ENCODE assay signal across 10 cellular contexts in genomic region chr10:115948415-115948814, GRCh38.
DNase-seq lines count a peak whose midpoint lies in the region; ATAC-seq, FAIRE-seq and TF ChIP-seq lines count a peak whose summit lies in the region.
"Had no signal": no experiment of that assay in that cellular context is flagged by ENCODE, and none has a peak within 500 bp of the region (broad histone marks: within the 10 kb centered on the region; RNA-seq: fewer than 3 reads in every experiment).

No MANE protein-coding gene starts in this region.

- H3K9me3 Mint-ChIP-seq in chondrocyte (ENCODE audit: low read depth), result no peaks in the 10 kb centered on the region
- no peaks in the 10 kb centered on the region for H3K9me3 Mint-ChIP-seq in effector memory CD8-positive, alpha-beta T cell
- H3K9me3 Mint-ChIP-seq in Caco-2 (ENCODE audit: unreplicated experiment), result peaks cover 18% of the 10 kb centered on the region

- intact Hi-C loops in Caco-2 (cut with micrococcal nuclease; ENCODE audit: unreplicated experiment), result no loop called here

- H3K4me1 Mint-ChIP-seq in chondrocyte (ENCODE audit: low read depth) (peaks cover 71% of the 10 kb centered on the region), Caco-2 (ENCODE audit: low read depth, unreplicated experiment) (peaks cover 14% of the 10 kb centered on the region)
- H3K4me1 Mint-ChIP-seq in effector memory CD8-positive, alpha-beta T cell (ENCODE audit: low read depth in 2 of 2), result no peaks in the 10 kb centered on the region

- no peak overlapping the region for H3K4me3 ChIP-seq in Caco-2 (ENCODE audit: low read depth, low read length)
- H3K4me3 ChIP-seq: gastrocnemius medialis, pancreas had no signal

- no peaks in the 10 kb centered on the region for H3K9me3 ChIP-seq in Caco-2
- H3K9me3 ChIP-seq: gastrocnemius medialis, pancreas had no signal

- no TSS peak for BruUV-seq in Caco-2 (replicated peaks; lab: Mats Ljungman, UMichigan)

- DNase-seq in AG09319 (ENCODE audit: extremely low read depth, low read depth) (peak; percentile 16), chondrocyte (ENCODE audit: low spot score) (no peak), medulla oblongata (ENCODE audit: extremely low spot score) (peak; percentile 38), GM19239 (ENCODE audit: insufficient read length, low spot score) (no peak), Caco-2 (no peak)
- no peak for DNase-seq in effector memory CD8-positive, alpha-beta T cell
- DNase-seq: gastrocnemius medialis, pancreas had no signal

- TF ChIP-seq CTCF in AG09319 (IDR thresholded peaks at IDR 0.05; ENCODE audit: low read depth, low read length) (peak; percentile 42), LNCAP (IDR thresholded peaks at IDR 0.05) (peak; percentile 66), chondrocyte (IDR thresholded peaks at IDR 0.05) (peak; percentile 74), Caco-2 (IDR thresholded peaks at IDR 0.05; ENCODE audit: insufficient read depth in 1 of 2, low read depth in 1 of 2, low read length in 1 of 2, severe bottlenecking in 1 of 2, unreplicated experiment in 1 of 2) (no peak)

- CTCF ChIA-PET in Caco-2 (lab: Charles Lee), result interaction anchor here (0.6 kb wide), 1 partner anchor 106 kb away, joined by 3 read pairs; no protein-coding TSS in a partner anchor

- POLR2A ChIA-PET in Caco-2 (lab: Charles Lee), result interaction anchor here (0.6 kb wide), 1 partner anchor 1591 kb away, joined by 3 read pairs; no protein-coding TSS in a partner anchor

- no peak overlapping the region for H3K4me3 Mint-ChIP-seq in chondrocyte (ENCODE audit: unreplicated experiment)
- no peak overlapping the region for H3K4me3 Mint-ChIP-seq in effector memory CD8-positive, alpha-beta T cell
- no peak overlapping the region for H3K4me3 Mint-ChIP-seq in Caco-2 (ENCODE audit: unreplicated experiment)

- no peak overlapping the region for H3K27ac Mint-ChIP-seq in chondrocyte (ENCODE audit: unreplicated experiment)
- no peak overlapping the region for H3K27ac Mint-ChIP-seq in effector memory CD8-positive, alpha-beta T cell
- no peak overlapping the region for H3K27ac Mint-ChIP-seq in Caco-2 (ENCODE audit: unreplicated experiment)

- ATAC-seq in HG03460 (IDR thresholded peaks at IDR 0.05; ENCODE audit: unreplicated experiment), result no peak
- no peak for ATAC-seq in effector memory CD8-positive, alpha-beta T cell (replicated peaks)

- FAIRE-seq in GM19239 (lab: Jason Lieb, UNC), result no peak
- FAIRE-seq: pancreas had no signal

- no peaks in the 10 kb centered on the region for H3K36me3 ChIP-seq in Caco-2 (ENCODE audit: control insufficient read depth, insufficient read depth, low read length)
- H3K36me3 ChIP-seq: gastrocnemius medialis, pancreas had no signal

- peaks cover 30% of the 10 kb centered on the region for H3K4me1 ChIP-seq in Caco-2
- H3K4me1 ChIP-seq: gastrocnemius medialis had no signal

- H3K36me3 Mint-ChIP-seq in chondrocyte (ENCODE audit: low read depth), result no peaks in the 10 kb centered on the region
- no peaks in the 10 kb centered on the region for H3K36me3 Mint-ChIP-seq in effector memory CD8-positive, alpha-beta T cell (ENCODE audit: insufficient read depth)
- H3K36me3 Mint-ChIP-seq in Caco-2 (ENCODE audit: insufficient read depth, unreplicated experiment), result peaks cover 6% of the 10 kb centered on the region

- no peaks in the 10 kb centered on the region for H3K27me3 ChIP-seq in Caco-2 (replicated peaks; ENCODE audit: control insufficient read depth, insufficient read depth, low read length)
- H3K27me3 ChIP-seq: gastrocnemius medialis, pancreas had no signal

- no peaks in the 10 kb centered on the region for H3K27me3 Mint-ChIP-seq in chondrocyte (ENCODE audit: low read depth)
- H3K27me3 Mint-ChIP-seq in effector memory CD8-positive, alpha-beta T cell, result no peaks in the 10 kb centered on the region
- no peaks in the 10 kb centered on the region for H3K27me3 Mint-ChIP-seq in Caco-2 (ENCODE audit: insufficient read depth, unreplicated experiment)

Comparison
In these comparisons a context has a peak if more than half of its experiments do, and no peak if none do; other contexts are left out.
1. DNase-seq: peak in AG09319 (single experiment) and medulla oblongata (single experiment); none in chondrocyte (single experiment), GM19239 (single experiment), effector memory CD8-positive, alpha-beta T cell (0 of 3) and Caco-2 (0 of 2).
2. CTCF ChIP-seq: peak in AG09319 (single experiment), LNCAP (single experiment) and chondrocyte (single experiment); none in Caco-2 (0 of 2).